In genomic region chr14:66842911-66843572, GRCh38 we compare ENCODE assay signal across 30 cellular contexts.
DNase-seq lines count a peak whose midpoint lies in the region; ATAC-seq, FAIRE-seq and TF ChIP-seq lines count a peak whose summit lies in the region.
"Had no signal": no experiment of that assay in that cellular context is flagged by ENCODE, and none has a peak within 500 bp of the region (broad histone marks: within the 10 kb centered on the region; RNA-seq: fewer than 3 reads in every experiment).

No MANE protein-coding gene starts in this region.

- H3K4me1 ChIP-seq in neuronal stem cell (ENCODE audit: control insufficient read depth in 2 of 2, insufficient read depth in 1 of 2, low read depth in 1 of 2, low read length in 2 of 2) (peaks cover 0 to 4% of the 10 kb centered on the region in 2 donors), PC-9 (replicated peaks; ENCODE audit: insufficient read depth) (no peaks in the 10 kb centered on the region)
- H3K4me1 ChIP-seq: BE2C, parathyroid adenoma, right atrium auricular region, uterus had no signal

- ATAC-seq in HG03521 (IDR thresholded peaks at IDR 0.05; ENCODE audit: unreplicated experiment) = no peak
- no peak for ATAC-seq in GM18858 (IDR thresholded peaks at IDR 0.05; ENCODE audit: unreplicated experiment)
- ATAC-seq in HG03469 (IDR thresholded peaks at IDR 0.05; ENCODE audit: unreplicated experiment) = no peak
- ATAC-seq: activated naive CD8-positive, alpha-beta T cell treated with anti-CD3 and anti-CD28 coated beads, Interleukin-2, amount 50 U/mL, for 24 hours; effector memory CD8-positive, alpha-beta T cell; stimulated activated naive CD8-positive, alpha-beta T cell treated with anti-CD3 and anti-CD28 coated beads, Interleukin-15, Interleukin-2, amounts not matched to agents 100 U/mL and 50 U/mL, for 24 hours had no signal

- no peak overlapping the region for H3K9ac ChIP-seq in neuronal stem cell (ENCODE audit: low read depth, low read length, poor library complexity)
- H3K9ac ChIP-seq: parathyroid adenoma had no signal

- H3K4me3 ChIP-seq in dorsolateral prefrontal cortex = no peak overlapping the region
- no peak overlapping the region for H3K4me3 ChIP-seq in neuronal stem cell (ENCODE audit: low read length in 2 of 2)
- no peak overlapping the region for H3K4me3 ChIP-seq in PC-9
- H3K4me3 ChIP-seq: HAP-1, right atrium auricular region, SK-N-MC, thoracic aorta, uterus had no signal

- POLR2A ChIA-PET in PC-9 (lab: Charles Lee; ENCODE audit: unreplicated experiment) = no interaction called here

- H3K79me2 ChIP-seq in PC-9 (ENCODE audit: low read depth) = no peaks in the 10 kb centered on the region
- H3K79me2 ChIP-seq: parathyroid adenoma had no signal

- no peaks in the 10 kb centered on the region for H4K20me1 ChIP-seq in PC-9 (ENCODE audit: insufficient read depth)

- no peak for DNase-seq in GM12891 (ENCODE audit: insufficient read length, low spot score)
- no peak for DNase-seq in HTR-8/SVneo (ENCODE audit: insufficient read length, low spot score)
- no peak for DNase-seq in dorsolateral prefrontal cortex
- no peak for DNase-seq in neuronal stem cell (ENCODE audit: low spot score)
- no peak for DNase-seq in PC-9
- DNase-seq: activated CD4-positive, alpha-beta T cell treated with anti-CD3 and anti-CD28 coated beads, Interleukin-2, amount 50 U/mL, for 4 hours; activated gamma-delta T cell treated with Interleukin-2 at 50 U/mL for 16 hours; activated naive CD8-positive, alpha-beta T cell treated with anti-CD3 and anti-CD28 coated beads, Interleukin-2, amount 50 U/mL, for 24 hours; activated T-cell treated with anti-CD3 and anti-CD28 coated beads, Interleukin-2, amount 50 U/mL, for 48 hours; BE2C; caudate nucleus; cortex of kidney; DMS79; effector memory CD8-positive, alpha-beta T cell; immature natural killer cell; Karpas-422; mesenchymal stem cell; NCI-H510A; NK-92 treated with Interleukin-12 subunit alpha and Interleukin-12 subunit beta, amount 100 ng/mL, for 24 hours; small intestine; stimulated activated naive CD8-positive, alpha-beta T cell treated with anti-CD3 and anti-CD28 coated beads, Interleukin-15, Interleukin-2, amounts not matched to agents 100 U/mL and 50 U/mL, for 24 hours; uterus had no signal

- H3K18ac ChIP-seq in neuronal stem cell (ENCODE audit: low read length) = peak overlapping the region; percentile 1

- no peak overlapping the region for H3K4ac ChIP-seq in neuronal stem cell (ENCODE audit: low read length)

- no peak overlapping the region for H2AK5ac ChIP-seq in neuronal stem cell (ENCODE audit: low read depth, low read length)

- H4K91ac ChIP-seq in neuronal stem cell (ENCODE audit: low read depth, low read length, poor library complexity) = no peak overlapping the region

- H3K9me3 ChIP-seq in neuronal stem cell (replicated peaks in 1 of 2; ENCODE audit: control insufficient read depth in 2 of 2, insufficient read depth in 1 of 2, low read depth in 1 of 2, low read length in 2 of 2) = no peaks in the 10 kb centered on the region
- H3K9me3 ChIP-seq in PC-9 (ENCODE audit: insufficient read depth, low read depth) = no peaks in the 10 kb centered on the region
- H3K9me3 ChIP-seq: BE2C, HAP-1, right atrium auricular region, thoracic aorta, uterus had no signal

- TF ChIP-seq POLR2A in GM12891 (IDR thresholded peaks at IDR 0.05; ENCODE audit: low read depth, low read length) = no peak

- H3K23ac ChIP-seq in neuronal stem cell (ENCODE audit: low read depth, low read length, poor library complexity) = no peak overlapping the region

- CTCF ChIA-PET in PC-9 (lab: Charles Lee) = no interaction called here

- FAIRE-seq in GM12891 (lab: Jason Lieb, UNC) = peak; percentile 91
- FAIRE-seq in HTR-8/SVneo (lab: Jason Lieb, UNC) = peak; percentile 100

- H3K4me2 ChIP-seq in neuronal stem cell (ENCODE audit: insufficient read depth, low read length, poor library complexity, severe bottlenecking) (no peak overlapping the region), PC-9 (no peak overlapping the region)

- no peaks in the 10 kb centered on the region for H3K9me2 ChIP-seq in PC-9 (ENCODE audit: insufficient read depth)

- H4K8ac ChIP-seq in neuronal stem cell (ENCODE audit: low read depth, low read length) = no peak overlapping the region

- intact Hi-C loops in dorsolateral prefrontal cortex (cut with DNase I) (no loop called here), PC-9 (cut with micrococcal nuclease; ENCODE audit: unreplicated experiment) (no loop called here)

- TF ChIP-seq CTCF in dorsolateral prefrontal cortex (IDR thresholded peaks at IDR 0.05 in 54 of 56, conservative IDR thresholded peaks at IDR 0.05 in 2 of 56; ENCODE audit: low read depth in 1 of 56, partially characterized antibody in 56 of 56) = no peak
- TF ChIP-seq CTCF in PC-9 (conservative IDR thresholded peaks at IDR 0.05) = no peak

- no peaks in the 10 kb centered on the region for H3K79me1 ChIP-seq in neuronal stem cell (ENCODE audit: low read depth, low read length)

- H3K14ac ChIP-seq in neuronal stem cell (ENCODE audit: low read length) = no peak overlapping the region

- H2BK5ac ChIP-seq in neuronal stem cell (ENCODE audit: low read length) = no peak overlapping the region

- H3F3A ChIP-seq in PC-9 (ENCODE audit: insufficient read depth, low read depth) = no peaks in the 10 kb centered on the region

- H3K36me3 ChIP-seq in neuronal stem cell (replicated peaks in 1 of 2; ENCODE audit: control insufficient read depth in 2 of 2, insufficient read depth in 2 of 2, low read length in 2 of 2) = no peaks in the 10 kb centered on the region
- H3K36me3 ChIP-seq in PC-9 (ENCODE audit: low read depth) = no peaks in the 10 kb centered on the region
- H3K36me3 ChIP-seq: BE2C, HAP-1, right atrium auricular region, thoracic aorta, uterus had no signal

- H2BK12ac ChIP-seq in neuronal stem cell (ENCODE audit: low read length) = no peak overlapping the region

- H2AFZ ChIP-seq in neuronal stem cell (ENCODE audit: low read length) = no peak overlapping the region
- no peak overlapping the region for H2AFZ ChIP-seq in PC-9
- H2AFZ ChIP-seq: parathyroid adenoma had no signal

- no TSS peak for BruUV-seq in PC-9 (replicated peaks; lab: Mats Ljungman, UMichigan)

- peak overlapping the region in 42 of 59 donors; percentile 0 to 77 (median 45) for H3K27ac ChIP-seq in dorsolateral prefrontal cortex
- no peak overlapping the region for H3K27ac ChIP-seq in neuronal stem cell (replicated peaks; ENCODE audit: low read length)
- H3K27ac ChIP-seq in PC-9 = no peak overlapping the region
- H3K27ac ChIP-seq: parathyroid adenoma, right atrium auricular region, SK-N-MC, thoracic aorta, uterus had no signal

- H3K27me3 ChIP-seq in dorsolateral prefrontal cortex = no peaks in the 10 kb centered on the region
- H3K27me3 ChIP-seq in neuronal stem cell (ENCODE audit: control insufficient read depth in 3 of 3, insufficient read depth in 3 of 3, low read depth in 1 of 3, low read length in 3 of 3) = no peaks in the 10 kb centered on the region
- no peaks in the 10 kb centered on the region for H3K27me3 ChIP-seq in PC-9 (ENCODE audit: insufficient read depth, low read depth)
- H3K27me3 ChIP-seq: BE2C, right atrium auricular region, uterus had no signal

- no peak overlapping the region for H2BK15ac ChIP-seq in neuronal stem cell (ENCODE audit: low read length)

- H2BK120ac ChIP-seq in neuronal stem cell (ENCODE audit: low read depth, low read length) = no peak overlapping the region

- no CpG with 5 or more reads among the region's 1 CpG for WGBS in neuronal stem cell (ENCODE audit: extremely low coverage in 2 of 2, insufficient read length in 2 of 2, insufficient replicate concordance in 1 of 2), 2 donors

TF ChIP-seq in GM12891, 5 proteins besides CTCF, POLR2A, EP300 and RAD21:
- TF ChIP-seq POU2F2 (IDR thresholded peaks at IDR 0.05; ENCODE audit: low read depth, low read length) = no peak
- TF ChIP-seq PAX5 (IDR thresholded peaks at IDR 0.05; ENCODE audit: insufficient read depth, low read length, severe bottlenecking) = no peak
- TF ChIP-seq TAF1 (IDR thresholded peaks at IDR 0.05; ENCODE audit: low read depth, low read length) = no peak
- no peak for TF ChIP-seq SPI1 (IDR thresholded peaks at IDR 0.05; ENCODE audit: low read depth, low read length)
- no peak for TF ChIP-seq POLR2AphosphoS5 (IDR thresholded peaks at IDR 0.05; ENCODE audit: low read depth, low read length)

Comparison
In these comparisons a context has a peak if more than half of its experiments do, and no peak if none do; other contexts are left out.
1. H3K27ac ChIP-seq: peak in dorsolateral prefrontal cortex (42 of 59); none in neuronal stem cell (single experiment) and PC-9 (single experiment).